Comparison of ENCODE assay signal across 12 cellular contexts in genomic region chr3:123083446-123084124, GRCh38. TPM values are rescaled to one million over a fixed set of nuclear protein-coding genes. Genes with fewer than 3 reads are reported as not detected.
DNase-seq lines count a peak whose midpoint lies in the region; ATAC-seq and TF ChIP-seq lines count a peak whose summit lies in the region.
"Had no signal": no experiment of that assay in that cellular context is flagged by ENCODE, and none has a peak within 500 bp of the region (broad histone marks: within the 10 kb centered on the region; RNA-seq: fewer than 3 reads in every experiment).

No MANE protein-coding gene starts in this region.

- H3F3A ChIP-seq in Loucy (ENCODE audit: low read depth), result peaks cover 11% of the 10 kb centered on the region; the same call in 1 of the 2 replicates

- DNase-seq in astrocyte of the hippocampus (ENCODE audit: low read depth, low spot score) (peak; percentile 83), HuH-7 (ENCODE audit: low spot score) (no peak)
- no peak for DNase-seq in stimulated activated effector memory CD8-positive, alpha-beta T cell treated with anti-CD3 and anti-CD28 coated beads, Interleukin-12 subunit alpha, Interleukin-12 subunit beta, amount 100 ng/mL, for 72 hours (ENCODE audit: low spot score in 2 of 2)
- no peak for DNase-seq in activated naive CD4-positive, alpha-beta T cell treated with Interleukin-2 at 50 U/mL for 16 hours
- DNase-seq: stimulated activated naive CD4-positive, alpha-beta T cell treated with Interleukin-2 at 50 U/mL for 16 hours; T-helper 17 cell had no signal

- no peaks in the 10 kb centered on the region for H3K9me2 ChIP-seq in Loucy (replicated peaks; ENCODE audit: low read depth, low read length)

- 0 out of 2 replicates have a peak, but pooled peaks have one; percentile 5 for TF ChIP-seq CTCF in Loucy (conservative IDR thresholded peaks at IDR 0.05; ENCODE audit: low read length)
- no peak for TF ChIP-seq CTCF in liver (IDR thresholded peaks at IDR 0.05; ENCODE audit: low read depth, low read length, missing input control)

- H3K9me3 Mint-ChIP-seq in stimulated activated effector memory CD8-positive, alpha-beta T cell treated with anti-CD3 and anti-CD28 coated beads, Interleukin-12 subunit alpha, Interleukin-12 subunit beta, amount 100 ng/mL, for 72 hours, result no peaks in the 10 kb centered on the region
- H3K9me3 Mint-ChIP-seq: CD14-positive monocyte had no signal

- peaks cover 9% of the 10 kb centered on the region for H4K20me1 ChIP-seq in Loucy (ENCODE audit: insufficient read depth, low read length, poor library complexity, severe bottlenecking)

- no peak for TF ChIP-seq RAD21 in liver (IDR thresholded peaks at IDR 0.05)

- 48% methylated on average over 7 of the region's 7 CpGs for WGBS in liver

- no peaks in the 10 kb centered on the region for H3K36me3 Mint-ChIP-seq in stimulated activated effector memory CD8-positive, alpha-beta T cell treated with anti-CD3 and anti-CD28 coated beads, Interleukin-12 subunit alpha, Interleukin-12 subunit beta, amount 100 ng/mL, for 72 hours

- peak overlapping the region; percentile 67 for H3K27ac Mint-ChIP-seq in stimulated activated effector memory CD8-positive, alpha-beta T cell treated with anti-CD3 and anti-CD28 coated beads, Interleukin-12 subunit alpha, Interleukin-12 subunit beta, amount 100 ng/mL, for 72 hours

- H3K4me1 Mint-ChIP-seq in stimulated activated effector memory CD8-positive, alpha-beta T cell treated with anti-CD3 and anti-CD28 coated beads, Interleukin-12 subunit alpha, Interleukin-12 subunit beta, amount 100 ng/mL, for 72 hours, result peaks cover 43% of the 10 kb centered on the region

- no peak overlapping the region for H2AFZ ChIP-seq in Loucy (ENCODE audit: low read length)

- H3K79me2 ChIP-seq in Loucy (ENCODE audit: insufficient read depth, low read length), result peaks cover 87% of the 10 kb centered on the region

- H3K4me3 Mint-ChIP-seq in stimulated activated effector memory CD8-positive, alpha-beta T cell treated with anti-CD3 and anti-CD28 coated beads, Interleukin-12 subunit alpha, Interleukin-12 subunit beta, amount 100 ng/mL, for 72 hours, result no peak overlapping the region
- H3K4me3 Mint-ChIP-seq: CD14-positive monocyte, T-helper 17 cell had no signal

- no peaks in the 10 kb centered on the region for H3K27me3 ChIP-seq in Loucy (ENCODE audit: insufficient read depth, low read length, poor library complexity, severe bottlenecking)
- H3K27me3 ChIP-seq in liver (ENCODE audit: control insufficient read depth in 4 of 4, insufficient read depth in 4 of 4, low read length in 3 of 4), result no peaks in the 10 kb centered on the region
- H3K27me3 ChIP-seq: vagina had no signal

- no peak for ATAC-seq in stimulated activated effector memory CD8-positive, alpha-beta T cell treated with anti-CD3 and anti-CD28 coated beads, Interleukin-12 subunit alpha, Interleukin-12 subunit beta, amount 100 ng/mL, for 72 hours
- no peak for ATAC-seq in GM21528 (IDR thresholded peaks at IDR 0.05; ENCODE audit: low FRiP score, unreplicated experiment)
- ATAC-seq: T-helper 17 cell had no signal

- peak overlapping the region; percentile 88 for H3K4me2 ChIP-seq in Loucy (ENCODE audit: low read depth, low read length, poor library complexity, severe bottlenecking)

- H3K4me3 ChIP-seq in Loucy (ENCODE audit: low read length, poor library complexity, severe bottlenecking), result peak overlapping the region; percentile 69
- no peak overlapping the region for H3K4me3 ChIP-seq in liver (ENCODE audit: low read depth in 1 of 3, low read length in 3 of 3)
- H3K4me3 ChIP-seq: vagina had no signal

- H3K4me1 ChIP-seq in Loucy (ENCODE audit: insufficient read depth, low read length, poor library complexity, severe bottlenecking) (peaks cover 90% of the 10 kb centered on the region), liver (ENCODE audit: control insufficient read depth in 4 of 4, insufficient read depth in 4 of 4, low read length in 3 of 4) (peaks cover 39 to 89% (median 79%) of the 10 kb centered on the region in 4 donors)

- H3K27ac ChIP-seq in liver (ENCODE audit: low read depth in 1 of 2, low read length in 2 of 2), result peak overlapping the region; percentile 90 to 97
- H3K27ac ChIP-seq: vagina had no signal

- peak overlapping the region; percentile 72 for H3K9ac ChIP-seq in Loucy (ENCODE audit: low read depth, low read length, poor library complexity, severe bottlenecking)
- peak overlapping the region; percentile 3 to 51 for H3K9ac ChIP-seq in liver (ENCODE audit: low read depth in 1 of 2, low read length in 2 of 2)

- H3K36me3 ChIP-seq in Loucy (ENCODE audit: insufficient read depth, low read length), result no peaks in the 10 kb centered on the region; the same call in 1 of the 2 replicates
- no peaks in the 10 kb centered on the region for H3K36me3 ChIP-seq in liver (ENCODE audit: control insufficient read depth in 4 of 4, insufficient read depth in 3 of 4, low read depth in 1 of 4, low read length in 3 of 4)
- H3K36me3 ChIP-seq: vagina had no signal

- no peaks in the 10 kb centered on the region for H3K9me3 ChIP-seq in Loucy (ENCODE audit: insufficient read depth, low read depth, low read length)
- no peaks in the 10 kb centered on the region for H3K9me3 ChIP-seq in liver (ENCODE audit: control insufficient read depth in 4 of 4, low read length in 3 of 4)
- H3K9me3 ChIP-seq: vagina had no signal

TF ChIP-seq in liver, 16 proteins besides CTCF, POLR2A, EP300 and RAD21:
- TF ChIP-seq RXRA (IDR thresholded peaks at IDR 0.05) (no peak), JUND (IDR thresholded peaks at IDR 0.05) (no peak), TAF1 (conservative IDR thresholded peaks at IDR 0.05) (no peak), NR2F2 (IDR thresholded peaks at IDR 0.05) (no peak), HNF4G (IDR thresholded peaks at IDR 0.05) (no peak), FOXA1 (IDR thresholded peaks at IDR 0.05) (no peak), HNF4A (conservative IDR thresholded peaks at IDR 0.05) (no peak), GABPA (IDR thresholded peaks at IDR 0.05 in 1 of 2, conservative IDR thresholded peaks at IDR 0.05 in 1 of 2) (no peak), EGR1 (IDR thresholded peaks at IDR 0.05; ENCODE audit: low read depth in 2 of 2) (no peak), YY1 (IDR thresholded peaks at IDR 0.05) (no peak), SP1 (IDR thresholded peaks at IDR 0.05) (no peak)
- TF ChIP-seq, protein P1, sequence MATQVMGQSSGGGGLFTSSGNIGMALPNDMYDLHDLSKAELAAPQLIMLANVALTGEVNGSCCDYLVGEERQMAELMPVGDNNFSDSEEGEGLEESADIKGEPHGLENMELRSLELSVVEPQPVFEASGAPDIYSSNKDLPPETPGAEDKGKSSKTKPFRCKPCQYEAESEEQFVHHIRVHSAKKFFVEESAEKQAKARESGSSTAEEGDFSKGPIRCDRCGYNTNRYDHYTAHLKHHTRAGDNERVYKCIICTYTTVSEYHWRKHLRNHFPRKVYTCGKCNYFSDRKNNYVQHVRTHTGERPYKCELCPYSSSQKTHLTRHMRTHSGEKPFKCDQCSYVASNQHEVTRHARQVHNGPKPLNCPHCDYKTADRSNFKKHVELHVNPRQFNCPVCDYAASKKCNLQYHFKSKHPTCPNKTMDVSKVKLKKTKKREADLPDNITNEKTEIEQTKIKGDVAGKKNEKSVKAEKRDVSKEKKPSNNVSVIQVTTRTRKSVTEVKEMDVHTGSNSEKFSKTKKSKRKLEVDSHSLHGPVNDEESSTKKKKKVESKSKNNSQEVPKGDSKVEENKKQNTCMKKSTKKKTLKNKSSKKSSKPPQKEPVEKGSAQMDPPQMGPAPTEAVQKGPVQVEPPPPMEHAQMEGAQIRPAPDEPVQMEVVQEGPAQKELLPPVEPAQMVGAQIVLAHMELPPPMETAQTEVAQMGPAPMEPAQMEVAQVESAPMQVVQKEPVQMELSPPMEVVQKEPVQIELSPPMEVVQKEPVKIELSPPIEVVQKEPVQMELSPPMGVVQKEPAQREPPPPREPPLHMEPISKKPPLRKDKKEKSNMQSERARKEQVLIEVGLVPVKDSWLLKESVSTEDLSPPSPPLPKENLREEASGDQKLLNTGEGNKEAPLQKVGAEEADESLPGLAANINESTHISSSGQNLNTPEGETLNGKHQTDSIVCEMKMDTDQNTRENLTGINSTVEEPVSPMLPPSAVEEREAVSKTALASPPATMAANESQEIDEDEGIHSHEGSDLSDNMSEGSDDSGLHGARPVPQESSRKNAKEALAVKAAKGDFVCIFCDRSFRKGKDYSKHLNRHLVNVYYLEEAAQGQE (IDR thresholded peaks at IDR 0.05), result no peak
- TF ChIP-seq, protein P2, sequence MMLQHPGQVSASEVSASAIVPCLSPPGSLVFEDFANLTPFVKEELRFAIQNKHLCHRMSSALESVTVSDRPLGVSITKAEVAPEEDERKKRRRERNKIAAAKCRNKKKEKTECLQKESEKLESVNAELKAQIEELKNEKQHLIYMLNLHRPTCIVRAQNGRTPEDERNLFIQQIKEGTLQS (IDR thresholded peaks at IDR 0.05), result no peak
- TF ChIP-seq, protein P3, sequence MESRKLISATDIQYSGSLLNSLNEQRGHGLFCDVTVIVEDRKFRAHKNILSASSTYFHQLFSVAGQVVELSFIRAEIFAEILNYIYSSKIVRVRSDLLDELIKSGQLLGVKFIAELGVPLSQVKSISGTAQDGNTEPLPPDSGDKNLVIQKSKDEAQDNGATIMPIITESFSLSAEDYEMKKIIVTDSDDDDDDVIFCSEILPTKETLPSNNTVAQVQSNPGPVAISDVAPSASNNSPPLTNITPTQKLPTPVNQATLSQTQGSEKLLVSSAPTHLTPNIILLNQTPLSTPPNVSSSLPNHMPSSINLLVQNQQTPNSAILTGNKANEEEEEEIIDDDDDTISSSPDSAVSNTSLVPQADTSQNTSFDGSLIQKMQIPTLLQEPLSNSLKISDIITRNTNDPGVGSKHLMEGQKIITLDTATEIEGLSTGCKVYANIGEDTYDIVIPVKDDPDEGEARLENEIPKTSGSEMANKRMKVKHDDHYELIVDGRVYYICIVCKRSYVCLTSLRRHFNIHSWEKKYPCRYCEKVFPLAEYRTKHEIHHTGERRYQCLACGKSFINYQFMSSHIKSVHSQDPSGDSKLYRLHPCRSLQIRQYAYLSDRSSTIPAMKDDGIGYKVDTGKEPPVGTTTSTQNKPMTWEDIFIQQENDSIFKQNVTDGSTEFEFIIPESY (IDR thresholded peaks at IDR 0.05), result no peak

RNA-seq across cellular contexts. Expression of gene PDIA5, which starts 16.8 kb away (rescaled TPM):
- total RNA-seq in liver, result 10 to 100 TPM; 64.2 to 94.6 TPM
- 10 to 100 TPM; 36.8 to 62.3 TPM for polyA plus RNA-seq in liver

RNA-seq across cellular contexts. Expression of gene SEMA5B, which starts 56.0 kb away (rescaled TPM):
- 1 to 10 TPM in 1 of 2 donors, under 1 TPM in 1; 0.25 to 1.1 TPM for total RNA-seq in liver
- polyA plus RNA-seq in liver, result under 1 TPM; 0.20 to 0.21 TPM
- total RNA-seq: fibroblast of villous mesenchyme, T-helper 17 cell had no signal
- polyA plus RNA-seq: CD14-positive monocyte had no signal
